Comparison of ENCODE assay signal across 8 cellular contexts in genomic region chr5:157271740-157272271, GRCh38. TPM values are rescaled to one million over a fixed set of nuclear protein-coding genes. Genes with fewer than 3 reads are reported as not detected.
A peak's percentile ranks its signal among the peaks of the same experiment; 100 is the strongest.
DNase-seq lines count a peak whose midpoint lies in the region; ATAC-seq and TF ChIP-seq lines count a peak whose summit lies in the region.

No MANE protein-coding gene starts in this region.

- no peaks in the 10 kb centered on the region for H3K9me3 ChIP-seq in psoas muscle

- no peak for TF ChIP-seq CTCF in psoas muscle (IDR thresholded peaks at IDR 0.05)

- 86 to 88% (median 86%) methylated on average over 12 of the region's 12 CpGs for WGBS in psoas muscle, 3 donors

- peak; percentile 77 for ATAC-seq in HG03095 (IDR thresholded peaks at IDR 0.05; ENCODE audit: unreplicated experiment)
- ATAC-seq in psoas muscle: no peak

- H3K4me1 ChIP-seq in psoas muscle: peaks cover 11% of the 10 kb centered on the region

- no peaks in the 10 kb centered on the region for H3K36me3 ChIP-seq in psoas muscle (ENCODE audit: insufficient read depth in 1 of 2, low read depth in 1 of 2)

- intact Hi-C loops in psoas muscle (cut with DNase I): no loop called here

- no peak overlapping the region for H3K4me3 ChIP-seq in psoas muscle

- peak; percentile 62 for TF ChIP-seq POLR2A in GM19193 (IDR thresholded peaks at IDR 0.05; ENCODE audit: extremely low read depth, insufficient read depth, insufficient read length)

- peak; percentile 77 for DNase-seq in T-helper 9 cell
- peak; percentile 95 for DNase-seq in central memory CD4-positive, alpha-beta T cell
- DNase-seq in stimulated activated CD8-positive, alpha-beta memory T cell treated with anti-CD3 and anti-CD28 coated beads, Interleukin-15, amount 100 ng/mL, for 4 hours (ENCODE audit: low read depth in 2 of 2): peak; percentile 57 to 69
- no peak for DNase-seq in psoas muscle
- no peak for DNase-seq in NCI-H345 (lab: John Stamatoyannopoulos, UW)
- DNase-seq in occipital lobe (lab: John Stamatoyannopoulos, UW): no peak

- no peaks in the 10 kb centered on the region for H3K27me3 ChIP-seq in psoas muscle (ENCODE audit: insufficient read depth in 3 of 3, low read length in 2 of 3)

- no peak overlapping the region for H3K27ac ChIP-seq in psoas muscle

RNA-seq across cellular contexts. Expression of gene CYFIP2, which starts 5.9 kb away (rescaled TPM):
- total RNA-seq in psoas muscle: 1 to 10 TPM; 4.9 to 8.3 (median 6.4) TPM
- polyA plus RNA-seq in psoas muscle: 1 to 10 TPM in 2 of 3 donors, under 1 TPM in 1; 0.61 to 4.8 (median 1.7) TPM
- 84.7 TPM for total RNA-seq in occipital lobe

Comparison
In these comparisons a context has a peak if more than half of its experiments do, and no peak if none do; other contexts are left out.
1. DNase-seq: peak in T-helper 9 cell (single experiment), central memory CD4-positive, alpha-beta T cell (single experiment) and stimulated activated CD8-positive, alpha-beta memory T cell treated with anti-CD3 and anti-CD28 coated beads, Interleukin-15, amount 100 ng/mL, for 4 hours (2 of 2); none in psoas muscle (0 of 2), NCI-H345 (single experiment) and occipital lobe (single experiment).